In genomic region chr6:145310116-145310515, GRCh38 we compare ENCODE assay signal across 22 cellular contexts.
DNase-seq lines count a peak whose midpoint lies in the region; ATAC-seq and TF ChIP-seq lines count a peak whose summit lies in the region.
"Had no signal": no experiment of that assay in that cellular context is flagged by ENCODE, and none has a peak within 500 bp of the region (broad histone marks: within the 10 kb centered on the region; RNA-seq: fewer than 3 reads in every experiment).

No MANE protein-coding gene starts in this region.

- no peaks in the 10 kb centered on the region for H3K27me3 ChIP-seq in AG04450 (ENCODE audit: control insufficient read depth, insufficient read depth, low read length)
- H3K27me3 ChIP-seq: BLaER1 treated with 17β-estradiol and CSF1 and Interleukin-3, amounts not matched to agents 10 nM and 100 nM; right lobe of liver; SJCRH30 had no signal

- ATAC-seq in GM21825 (IDR thresholded peaks at IDR 0.05; ENCODE audit: unreplicated experiment) (no peak), HG03159 (IDR thresholded peaks at IDR 0.05; ENCODE audit: unreplicated experiment) (no peak)
- ATAC-seq: left colon, right lobe of liver had no signal

- in situ Hi-C loops in astrocyte of the spinal cord (cut with HindIII; ENCODE audit: low sequenced_read_pairs) = no loop called here

- H3K4me3 ChIP-seq in AG04450 (ENCODE audit: low read depth, low read length) = no peak overlapping the region
- H3K4me3 ChIP-seq in astrocyte of the spinal cord (ENCODE audit: low read depth, low read length) = no peak overlapping the region
- H3K4me3 ChIP-seq: BLaER1 treated with 17β-estradiol and CSF1 and Interleukin-3, amounts not matched to agents 10 nM and 100 nM; right lobe of liver; SJCRH30 had no signal

- POLR2A ChIA-PET in AG04450 (lab: Yijun Ruan, JAX) = no interaction called here

- H3K9me3 ChIP-seq in AG04450 (ENCODE audit: control insufficient read depth, insufficient read depth, low read length) = no peaks in the 10 kb centered on the region
- H3K9me3 ChIP-seq: BLaER1 treated with 17β-estradiol and CSF1 and Interleukin-3, amounts not matched to agents 10 nM and 100 nM; right lobe of liver; SJCRH30 had no signal

- H3K27ac ChIP-seq in AG04450 (ENCODE audit: low read depth, low read length) = no peak overlapping the region
- H3K27ac ChIP-seq: BLaER1 treated with 17β-estradiol and CSF1 and Interleukin-3, amounts not matched to agents 10 nM and 100 nM; right lobe of liver; SJCRH30 had no signal

- CTCF ChIA-PET in AG04450 (lab: Charles Lee) = interaction anchor here (2.2 kb wide), 1 partner anchor 323 kb away, joined by 5 read pairs; no protein-coding TSS in a partner anchor

- DNase-seq in AG04450 (ENCODE audit: low read depth, low spot score) (peak; percentile 33), GM04504 (ENCODE audit: low read depth) (peak; percentile 65), astrocyte of the spinal cord (ENCODE audit: low read depth, low spot score) (peak; percentile 8), iris pigment epithelial cell (ENCODE audit: low read depth) (peak; percentile 79), cortex of kidney (lab: John Stamatoyannopoulos, UW) (no peak), HT-29 (ENCODE audit: low spot score) (no peak)
- DNase-seq: activated CD4-positive, CD25-positive, alpha-beta regulatory T cell treated with anti-CD3 and anti-CD28 coated beads, Interleukin-2, amount 50 U/mL, for 72 hours; activated effector memory CD4-positive, alpha-beta T cell treated with anti-CD3 and anti-CD28 coated beads, Interleukin-2, amount 50 U/mL, for 16 hours; anterior cingulate cortex; DMS79; hypothalamus; Karpas-422; left colon; NCI-H446 treated with DMSO at 0.1 percent for 48 hours; occipital lobe; OCI-M1; right lobe of liver; SJCRH30; T-helper 2 cell had no signal

- no peak for TF ChIP-seq CTCF in AG04450 (IDR thresholded peaks at IDR 0.05; ENCODE audit: low read depth, low read length)
- no peak for TF ChIP-seq CTCF in astrocyte of the spinal cord (IDR thresholded peaks at IDR 0.05; ENCODE audit: low read depth, low read length)

Comparison
In these comparisons a context has a peak if more than half of its experiments do, and no peak if none do; other contexts are left out.
1. DNase-seq: peak in AG04450 (single experiment), GM04504 (single experiment), astrocyte of the spinal cord (single experiment) and iris pigment epithelial cell (single experiment); none in cortex of kidney (single experiment) and HT-29 (single experiment).